ENCODE assay signal across 23 cellular contexts in the genomic region with DNA sequence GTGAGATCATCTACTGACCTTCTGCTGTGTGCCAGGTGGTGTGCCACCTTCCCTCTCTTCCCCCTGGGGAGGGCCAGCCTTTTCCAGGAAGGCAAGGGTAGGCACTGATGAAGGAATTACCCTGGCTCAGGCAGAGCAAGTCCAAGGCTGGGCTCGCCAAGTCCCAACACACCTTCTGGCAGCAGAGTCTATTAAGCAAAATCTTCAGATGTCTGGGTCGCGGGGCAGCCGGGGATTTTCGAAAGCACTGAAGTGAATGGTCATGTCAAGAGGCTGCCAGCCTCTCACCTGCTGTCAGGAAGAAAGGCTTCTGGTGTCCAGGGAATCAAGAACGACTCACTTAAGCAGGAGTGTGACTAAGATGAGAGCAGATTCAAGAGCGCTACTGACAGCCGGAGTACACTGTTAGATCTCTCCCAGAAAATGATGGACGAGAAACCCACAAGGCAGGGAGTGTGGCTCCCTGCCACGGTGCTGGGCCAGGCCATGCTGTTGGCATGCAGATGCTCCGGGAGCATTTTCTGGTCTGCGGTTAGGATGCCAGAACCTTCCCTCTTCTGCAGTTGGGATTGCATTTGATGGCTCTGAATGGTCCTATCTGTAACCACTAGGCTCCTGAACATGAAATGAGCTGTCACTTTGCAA.
DNase-seq lines count a peak whose midpoint lies in the region; ATAC-seq and TF ChIP-seq lines count a peak whose summit lies in the region.
"Had no signal": no experiment of that assay in that cellular context is flagged by ENCODE, and none has a peak within 500 bp of the region (broad histone marks: within the 10 kb centered on the region; RNA-seq: fewer than 3 reads in every experiment).

No MANE protein-coding gene starts in this region.

- peaks cover 12% of the 10 kb centered on the region for H3K4me1 Mint-ChIP-seq in stimulated activated effector memory CD8-positive, alpha-beta T cell treated with anti-CD3 and anti-CD28 coated beads, Interleukin-12 subunit alpha, Interleukin-12 subunit beta, amount 100 ng/mL, for 72 hours

- H3K79me2 ChIP-seq in GM23248 (ENCODE audit: insufficient read depth), result no peaks in the 10 kb centered on the region

- TF ChIP-seq EP300 in gastroesophageal sphincter (IDR thresholded peaks at IDR 0.05), result no peak

- H3K9me3 Mint-ChIP-seq in stimulated activated effector memory CD8-positive, alpha-beta T cell treated with anti-CD3 and anti-CD28 coated beads, Interleukin-12 subunit alpha, Interleukin-12 subunit beta, amount 100 ng/mL, for 72 hours, result no peaks in the 10 kb centered on the region
- H3K9me3 Mint-ChIP-seq: activated B cell treated with CpG ODN at 0.5 μM for 24 hours; activated CD8-positive, alpha-beta T cell treated with anti-CD3 and anti-CD28 coated beads for 36 hours; activated naive CD4-positive, alpha-beta T cell treated with anti-CD3 and anti-CD28 coated beads, Interleukin-2, amount 50 U/mL, for 24 hours; T-helper 2 cell treated with Interferon-gamma antibody and Interleukin-4, amounts not matched to agents 5 μg/mL and 100 μg/mL, for 36 hours had no signal

- 45 to 47% methylated on average over 12 of the region's 12 CpGs for WGBS in GM23248 (ENCODE audit: low coverage in 1 of 2, low lambda C conversion rate in 2 of 2, missing lambda C conversion rate in 2 of 2), 2 experiments
- 27 to 73% methylated on average over 4 to 6 of the region's 12 CpGs for WGBS in gastroesophageal sphincter (ENCODE audit: low coverage in 1 of 2), 2 donors
- WGBS in body of pancreas, 2 donors, result 84 to 90% methylated on average over 12 of the region's 12 CpGs

- TF ChIP-seq POLR2A in gastroesophageal sphincter (IDR thresholded peaks at IDR 0.05), result no peak
- TF ChIP-seq POLR2A in body of pancreas (IDR thresholded peaks at IDR 0.05), result no peak

- intact Hi-C loops in body of pancreas (cut with DNase I), result no loop called here

- H3K27me3 ChIP-seq in GM23248 (replicated peaks; ENCODE audit: insufficient read depth) (no peaks in the 10 kb centered on the region), WERI-Rb-1 (ENCODE audit: insufficient read depth, low read depth, severe bottlenecking) (no peaks in the 10 kb centered on the region), gastroesophageal sphincter (no peaks in the 10 kb centered on the region), body of pancreas (no peaks in the 10 kb centered on the region)
- H3K27me3 ChIP-seq: colonic mucosa had no signal

- no peaks in the 10 kb centered on the region for H3F3A ChIP-seq in GM23248 (ENCODE audit: insufficient read depth)

- no peaks in the 10 kb centered on the region for H3K9me2 ChIP-seq in GM23248 (ENCODE audit: insufficient read depth)
- H3K9me2 ChIP-seq: SK-N-SH had no signal

- peak; percentile 32 for DNase-seq in AG08396 (ENCODE audit: low spot score)
- peak; percentile 70 for DNase-seq in GM23248
- DNase-seq in WERI-Rb-1, result peak; percentile 34
- no peak for DNase-seq in stimulated activated effector memory CD8-positive, alpha-beta T cell treated with anti-CD3 and anti-CD28 coated beads, Interleukin-12 subunit alpha, Interleukin-12 subunit beta, amount 100 ng/mL, for 72 hours (ENCODE audit: low spot score in 2 of 2)
- no peak for DNase-seq in body of pancreas
- DNase-seq in NCI-H1092 (lab: John Stamatoyannopoulos, UW), result no peak
- DNase-seq: activated B cell treated with CpG ODN at 0.5 μM for 24 hours; activated CD8-positive, alpha-beta T cell treated with anti-CD3 and anti-CD28 coated beads for 36 hours; activated T-cell treated with anti-CD3 and anti-CD28 coated beads, Interleukin-2, amount 50 U/mL, for 48 hours; colonic mucosa; foreskin melanocyte; Karpas-422; left ventricle myocardium inferior; NCI-H1436; NCI-H2227 treated with DMSO at 0.1 percent for 48 hours; RPMI8226; SK-N-SH; stimulated activated CD4-positive, alpha-beta T cell treated with anti-CD3 and anti-CD28 coated beads, Interleukin-15, amount 100 ng/mL, for 24 hours had no signal

- ATAC-seq in gastroesophageal sphincter, result peak; percentile 36
- no peak for ATAC-seq in stimulated activated effector memory CD8-positive, alpha-beta T cell treated with anti-CD3 and anti-CD28 coated beads, Interleukin-12 subunit alpha, Interleukin-12 subunit beta, amount 100 ng/mL, for 72 hours
- ATAC-seq in body of pancreas, result no peak
- no peak for ATAC-seq in GM21786 (IDR thresholded peaks at IDR 0.05; ENCODE audit: unreplicated experiment)
- ATAC-seq: activated CD8-positive, alpha-beta T cell treated with anti-CD3 and anti-CD28 coated beads for 36 hours had no signal

- no peak overlapping the region for H3K27ac ChIP-seq in GM23248
- H3K27ac ChIP-seq in WERI-Rb-1, result no peak overlapping the region
- peak overlapping the region in 1 of 4 donors; percentile 8 for H3K27ac ChIP-seq in gastroesophageal sphincter
- H3K27ac ChIP-seq in body of pancreas, result no peak overlapping the region
- H3K27ac ChIP-seq: colonic mucosa, left ventricle myocardium inferior, thoracic aorta had no signal

- H3K4me2 ChIP-seq in GM23248 (ENCODE audit: unreplicated experiment), result no peak overlapping the region
- H3K4me2 ChIP-seq: SK-N-SH had no signal

- H3K4me3 Mint-ChIP-seq in stimulated activated effector memory CD8-positive, alpha-beta T cell treated with anti-CD3 and anti-CD28 coated beads, Interleukin-12 subunit alpha, Interleukin-12 subunit beta, amount 100 ng/mL, for 72 hours, result no peak overlapping the region
- H3K4me3 Mint-ChIP-seq: activated B cell treated with CpG ODN at 0.5 μM for 24 hours; activated CD8-positive, alpha-beta T cell treated with anti-CD3 and anti-CD28 coated beads for 36 hours; activated naive CD4-positive, alpha-beta T cell treated with anti-CD3 and anti-CD28 coated beads, Interleukin-2, amount 50 U/mL, for 24 hours; T-helper 2 cell treated with Interferon-gamma antibody and Interleukin-4, amounts not matched to agents 5 μg/mL and 100 μg/mL, for 36 hours had no signal

- no peak for TF ChIP-seq CTCF in WERI-Rb-1 (IDR thresholded peaks at IDR 0.05; ENCODE audit: low read depth, low read length)
- no peak for TF ChIP-seq CTCF in gastroesophageal sphincter (IDR thresholded peaks at IDR 0.05)
- no peak for TF ChIP-seq CTCF in body of pancreas (IDR thresholded peaks at IDR 0.05)

- no peak overlapping the region for H3K27ac Mint-ChIP-seq in stimulated activated effector memory CD8-positive, alpha-beta T cell treated with anti-CD3 and anti-CD28 coated beads, Interleukin-12 subunit alpha, Interleukin-12 subunit beta, amount 100 ng/mL, for 72 hours
- H3K27ac Mint-ChIP-seq: activated B cell treated with CpG ODN at 0.5 μM for 24 hours; activated CD8-positive, alpha-beta T cell treated with anti-CD3 and anti-CD28 coated beads for 36 hours; activated naive CD4-positive, alpha-beta T cell treated with anti-CD3 and anti-CD28 coated beads, Interleukin-2, amount 50 U/mL, for 24 hours; T-helper 2 cell treated with Interferon-gamma antibody and Interleukin-4, amounts not matched to agents 5 μg/mL and 100 μg/mL, for 36 hours had no signal

- no peaks in the 10 kb centered on the region for H4K20me1 ChIP-seq in GM23248 (ENCODE audit: insufficient read depth)

- H3K4me3 ChIP-seq in GM23248 (no peak overlapping the region), WERI-Rb-1 (ENCODE audit: low read depth, low read length) (no peak overlapping the region), gastroesophageal sphincter (no peak overlapping the region), body of pancreas (no peak overlapping the region)
- H3K4me3 ChIP-seq: colonic mucosa, left ventricle myocardium inferior, thoracic aorta had no signal

- H3K9me3 ChIP-seq in GM23248 (ENCODE audit: low read depth) (no peaks in the 10 kb centered on the region), WERI-Rb-1 (ENCODE audit: severe bottlenecking) (no peaks in the 10 kb centered on the region), gastroesophageal sphincter (no peaks in the 10 kb centered on the region), body of pancreas (no peaks in the 10 kb centered on the region)
- H3K9me3 ChIP-seq: colonic mucosa, left ventricle myocardium inferior, SK-N-SH, thoracic aorta had no signal

- peaks cover 5% of the 10 kb centered on the region for H3K36me3 Mint-ChIP-seq in stimulated activated effector memory CD8-positive, alpha-beta T cell treated with anti-CD3 and anti-CD28 coated beads, Interleukin-12 subunit alpha, Interleukin-12 subunit beta, amount 100 ng/mL, for 72 hours
- H3K36me3 Mint-ChIP-seq: activated naive CD4-positive, alpha-beta T cell treated with anti-CD3 and anti-CD28 coated beads, Interleukin-2, amount 50 U/mL, for 24 hours had no signal

- H3K9ac ChIP-seq in GM23248, result no peak overlapping the region
- H3K9ac ChIP-seq: SK-N-SH had no signal

- H2AFZ ChIP-seq in GM23248, result no peak overlapping the region

- in situ Hi-C loops in GM23248 (cut with MboI), result no loop called here

- H3K36me3 ChIP-seq in GM23248 (ENCODE audit: low read depth), result no peaks in the 10 kb centered on the region
- H3K36me3 ChIP-seq in WERI-Rb-1, result peaks cover 1% of the 10 kb centered on the region
- H3K36me3 ChIP-seq in gastroesophageal sphincter, result no peaks in the 10 kb centered on the region
- no peaks in the 10 kb centered on the region for H3K36me3 ChIP-seq in body of pancreas (replicated peaks in 1 of 2; ENCODE audit: insufficient read depth in 1 of 2, low read depth in 2 of 2)
- H3K36me3 ChIP-seq: colonic mucosa, left ventricle myocardium inferior, thoracic aorta had no signal

- no peaks in the 10 kb centered on the region for H3K4me1 ChIP-seq in GM23248 (ENCODE audit: insufficient read depth)
- peaks cover 0 to 9% (median 0%) of the 10 kb centered on the region in 3 donors for H3K4me1 ChIP-seq in gastroesophageal sphincter
- H3K4me1 ChIP-seq in body of pancreas, result no peaks in the 10 kb centered on the region
- H3K4me1 ChIP-seq: colonic mucosa, left ventricle myocardium inferior had no signal

Comparison
In these comparisons a context has a peak if more than half of its experiments do, and no peak if none do; other contexts are left out.
1. DNase-seq: peak in AG08396 (single experiment), GM23248 (single experiment) and WERI-Rb-1 (single experiment); none in stimulated activated effector memory CD8-positive, alpha-beta T cell treated with anti-CD3 and anti-CD28 coated beads, Interleukin-12 subunit alpha, Interleukin-12 subunit beta, amount 100 ng/mL, for 72 hours (0 of 2), body of pancreas (0 of 4) and NCI-H1092 (single experiment).